ENCODE assay signal across 1 cellular context in the genomic region with DNA sequence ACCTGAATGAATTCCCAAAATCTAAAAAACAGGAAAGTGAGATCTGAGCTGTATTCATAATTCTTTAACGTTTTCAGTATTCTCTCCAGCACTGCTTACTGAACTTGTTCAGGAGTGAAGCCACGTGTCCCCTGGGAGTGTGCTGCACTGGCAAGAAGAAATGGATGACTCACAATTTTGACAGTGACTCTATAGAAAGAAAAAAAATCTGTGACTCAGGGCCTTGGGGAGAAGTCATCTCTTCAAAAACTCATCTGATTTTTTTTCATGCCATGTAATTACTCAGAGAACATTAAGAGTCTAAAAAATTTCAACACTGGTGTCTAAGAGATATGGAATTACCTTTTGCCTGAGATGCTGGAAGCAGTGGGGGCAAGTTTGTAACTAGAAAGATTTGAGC.
TF ChIP-seq lines count a peak whose summit lies in the region.

No MANE protein-coding gene starts in this region.

TF ChIP-seq in HEK293, 187 proteins besides CTCF, POLR2A, EP300 and RAD21 (continued from another document):
- TF ChIP-seq ZNF600 (tag by site-specific recombination; IDR thresholded peaks at IDR 0.05) (peak; percentile 67), ZEB2 (tag by site-specific recombination; IDR thresholded peaks at IDR 0.05) (0 out of 2 replicates have a peak, but pooled peaks have one; percentile 13), SP7 (tag by site-specific recombination; IDR thresholded peaks at IDR 0.05) (0 out of 2 replicates have a peak, but pooled peaks have one; percentile 12), ZNF184 (tag by site-specific recombination; IDR thresholded peaks at IDR 0.05) (peak; percentile 65; the same call in 1 of the 2 replicates)
